Comparison of ENCODE assay signal across 8 cellular contexts in the genomic region with DNA sequence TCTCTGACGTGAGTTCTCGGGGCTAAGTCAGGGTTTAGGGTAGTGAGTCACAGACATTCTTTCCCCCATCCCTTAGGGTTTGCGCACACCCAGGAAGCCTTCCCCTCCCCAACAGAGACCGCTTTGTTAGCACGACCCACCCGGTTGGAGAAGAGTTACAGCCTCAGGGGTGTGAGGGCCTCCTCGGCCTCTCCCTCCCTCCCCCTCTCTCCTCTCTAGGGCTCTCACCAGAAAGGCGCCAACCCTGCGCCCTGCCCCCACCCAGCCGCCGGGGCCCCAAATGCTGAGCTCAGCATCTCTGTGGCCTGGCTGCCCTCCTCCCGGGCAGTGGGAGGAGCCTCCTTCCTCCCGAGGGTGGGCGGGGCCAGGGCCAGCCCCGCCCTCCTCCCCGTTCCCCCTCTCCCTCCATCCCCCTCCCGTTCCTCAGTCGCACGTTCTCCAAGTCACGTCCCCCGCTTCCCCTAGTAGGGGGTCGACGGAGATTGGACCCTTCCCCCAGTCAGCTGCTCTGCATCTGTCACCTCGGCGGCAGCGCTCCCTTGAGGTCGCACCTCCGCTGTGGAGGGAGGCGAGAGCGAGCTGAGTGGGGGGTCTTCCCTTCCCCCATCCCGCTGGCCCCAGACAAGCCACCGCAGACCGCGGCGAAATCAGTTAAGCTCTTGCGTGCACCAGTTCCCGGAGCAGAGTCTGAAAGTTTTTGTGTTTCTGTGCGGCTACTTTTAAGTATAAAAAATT. TPM values are rescaled to one million over a fixed set of nuclear protein-coding genes. Genes with fewer than 3 reads are reported as not detected.
DNase-seq lines count a peak whose midpoint lies in the region; ATAC-seq and TF ChIP-seq lines count a peak whose summit lies in the region.

No MANE protein-coding gene starts in this region.

- H3K27me3 ChIP-seq in tibial nerve, result no peaks in the 10 kb centered on the region

- no peak for TF ChIP-seq CTCF in glutamatergic neuron (IDR thresholded peaks at IDR 0.05; ENCODE audit: partially characterized antibody, unreplicated experiment)
- TF ChIP-seq CTCF in osteocyte (IDR thresholded peaks at IDR 0.05), result peak; percentile 15
- TF ChIP-seq CTCF in tibial nerve (IDR thresholded peaks at IDR 0.05), result peak in 1 of 5 experiments; percentile 42

- H3K36me3 ChIP-seq in tibial nerve, result no peaks in the 10 kb centered on the region

- CTCF ChIA-PET in activated naive CD4-positive, alpha-beta T cell treated with anti-CD3 and anti-CD28 coated beads, Interleukin-2, amount 10 ng/mL, durations not matched to agents 7 days and 5 days (lab: Charles Lee), result interaction anchor here (0.6 to 3.6 kb wide), 21 partner anchors 9 to 135 kb away, joined by 3 to 31 read pairs (median 4); a partner anchor contains a TSS

- H3K27me3 Mint-ChIP-seq in activated naive CD4-positive, alpha-beta T cell treated with anti-CD3 and anti-CD28 coated beads, Interleukin-2, amount 10 ng/mL, durations not matched to agents 7 days and 5 days, result peaks cover 5% of the 10 kb centered on the region
- H3K27me3 Mint-ChIP-seq in glutamatergic neuron (ENCODE audit: unreplicated experiment), result peaks cover 2% of the 10 kb centered on the region
- no peaks in the 10 kb centered on the region for H3K27me3 Mint-ChIP-seq in osteocyte (ENCODE audit: unreplicated experiment)

- peak; percentile 66 for ATAC-seq in GM21528 (IDR thresholded peaks at IDR 0.05; ENCODE audit: low FRiP score, unreplicated experiment)

- peaks cover 4 to 85% (median 74%) of the 10 kb centered on the region in 4 donors for H3K4me1 ChIP-seq in tibial nerve

- H3K9me3 ChIP-seq in tibial nerve, result no peaks in the 10 kb centered on the region

- WGBS in tibial nerve, 2 donors, result 1 to 12% methylated on average over 28 to 37 of the region's 38 CpGs

- H3K4me3 ChIP-seq in tibial nerve, result peak overlapping the region; percentile 35 to 62 (median 48)

- peak overlapping the region; percentile 93 to 99 (median 98) for H3K27ac ChIP-seq in tibial nerve

- no peaks in the 10 kb centered on the region for H3K36me3 Mint-ChIP-seq in activated naive CD4-positive, alpha-beta T cell treated with anti-CD3 and anti-CD28 coated beads, Interleukin-2, amount 10 ng/mL, durations not matched to agents 7 days and 5 days
- H3K36me3 Mint-ChIP-seq in glutamatergic neuron (ENCODE audit: unreplicated experiment) (no peaks in the 10 kb centered on the region), osteocyte (ENCODE audit: unreplicated experiment) (no peaks in the 10 kb centered on the region)

- H3K4me1 Mint-ChIP-seq in activated naive CD4-positive, alpha-beta T cell treated with anti-CD3 and anti-CD28 coated beads, Interleukin-2, amount 10 ng/mL, durations not matched to agents 7 days and 5 days, result peaks cover 77% of the 10 kb centered on the region
- H3K4me1 Mint-ChIP-seq in glutamatergic neuron (ENCODE audit: low read depth, unreplicated experiment) (peaks cover 32% of the 10 kb centered on the region), osteocyte (ENCODE audit: unreplicated experiment) (peaks cover 63% of the 10 kb centered on the region)

- peak overlapping the region; percentile 97 for H3K27ac Mint-ChIP-seq in activated naive CD4-positive, alpha-beta T cell treated with anti-CD3 and anti-CD28 coated beads, Interleukin-2, amount 10 ng/mL, durations not matched to agents 7 days and 5 days
- H3K27ac Mint-ChIP-seq in glutamatergic neuron (ENCODE audit: unreplicated experiment) (peak overlapping the region; percentile 98), osteocyte (ENCODE audit: unreplicated experiment) (peak overlapping the region; percentile 98)

- peak overlapping the region; percentile 73 for H3K4me3 Mint-ChIP-seq in activated naive CD4-positive, alpha-beta T cell treated with anti-CD3 and anti-CD28 coated beads, Interleukin-2, amount 10 ng/mL, durations not matched to agents 7 days and 5 days
- H3K4me3 Mint-ChIP-seq in glutamatergic neuron (ENCODE audit: unreplicated experiment) (peak overlapping the region; percentile 85), osteocyte (ENCODE audit: unreplicated experiment) (peak overlapping the region; percentile 61)

- peak; percentile 50 to 70 for TF ChIP-seq POLR2A in tibial nerve (IDR thresholded peaks at IDR 0.05)

- H3K9me3 Mint-ChIP-seq in activated naive CD4-positive, alpha-beta T cell treated with anti-CD3 and anti-CD28 coated beads, Interleukin-2, amount 10 ng/mL, durations not matched to agents 7 days and 5 days, result no peaks in the 10 kb centered on the region
- H3K9me3 Mint-ChIP-seq in glutamatergic neuron (ENCODE audit: unreplicated experiment) (peaks cover 12% of the 10 kb centered on the region), osteocyte (ENCODE audit: unreplicated experiment) (no peaks in the 10 kb centered on the region)

- peak; percentile 69 for DNase-seq in DMS153 (lab: John Stamatoyannopoulos, UW)
- DNase-seq in HuH-7.5 (ENCODE audit: low spot score), result peak; percentile 64
- peak; percentile 96 for DNase-seq in SK-N-DZ (ENCODE audit: low spot score)
- DNase-seq in activated naive CD4-positive, alpha-beta T cell treated with anti-CD3 and anti-CD28 coated beads, Interleukin-2, amount 10 ng/mL, durations not matched to agents 7 days and 5 days, result peak; percentile 92
- peak; percentile 96 for DNase-seq in glutamatergic neuron
- peak; percentile 97 for DNase-seq in osteocyte (ENCODE audit: extremely low spot score, unreplicated experiment)
- DNase-seq in tibial nerve (ENCODE audit: low spot score in 2 of 2), result peak; percentile 74 to 87

- TF ChIP-seq EP300 in tibial nerve (IDR thresholded peaks at IDR 0.05), result peak; percentile 89 to 96

RNA-seq across cellular contexts. Expression of a gene that starts 13.0 kb away (rescaled TPM):
- 50.3 and 61.1 TPM in 2 replicates for polyA plus RNA-seq in SK-N-DZ (2014; cell fraction: cytosol; rRNA removed)
- 30.1 and 38.3 TPM in 2 replicates for polyA plus RNA-seq in SK-N-DZ (2014; cell fraction: nucleus; rRNA removed)
- total RNA-seq in glutamatergic neuron (ENCODE audit: unreplicated experiment) (153 TPM), osteocyte (288 and 290 TPM in 2 replicates), tibial nerve (1,000 to 10,000 TPM; 1,317 to 2,202 (median 1,604) TPM)

RNA-seq across cellular contexts. Expression of a gene that starts 44.7 kb away (rescaled TPM):
- polyA plus RNA-seq in SK-N-DZ (2014; cell fraction: cytosol; rRNA removed), result 39.5 and 50.1 TPM in 2 replicates
- polyA plus RNA-seq in SK-N-DZ (2014; cell fraction: nucleus; rRNA removed), result 23.2 and 23.7 TPM in 2 replicates
- total RNA-seq in glutamatergic neuron (ENCODE audit: unreplicated experiment) (33.3 TPM), osteocyte (39.1 and 40.6 TPM in 2 replicates), tibial nerve (10 to 100 TPM; 34.2 to 85.7 (median 54.2) TPM)

RNA-seq across cellular contexts. Expression of a gene that starts 44.9 kb away (rescaled TPM):
- 96.1 and 104 TPM in 2 replicates for polyA plus RNA-seq in SK-N-DZ (2014; cell fraction: cytosol; rRNA removed)
- 51.8 and 51.9 TPM in 2 replicates for polyA plus RNA-seq in SK-N-DZ (2014; cell fraction: nucleus; rRNA removed)
- total RNA-seq in glutamatergic neuron (ENCODE audit: unreplicated experiment) (37.0 TPM), osteocyte (61.7 and 70.3 TPM in 2 replicates), tibial nerve (10 to 100 TPM; 52.6 to 72.3 (median 61.9) TPM)

Comparison
In these comparisons a context has a peak if more than half of its experiments do, and no peak if none do; other contexts are left out.
1. Peak in every context shown above with its lines: DNase-seq, ATAC-seq, H3K4me3 ChIP-seq and H3K27ac ChIP-seq.